14 cellular contexts compared by ENCODE assay signal in the genomic region with DNA sequence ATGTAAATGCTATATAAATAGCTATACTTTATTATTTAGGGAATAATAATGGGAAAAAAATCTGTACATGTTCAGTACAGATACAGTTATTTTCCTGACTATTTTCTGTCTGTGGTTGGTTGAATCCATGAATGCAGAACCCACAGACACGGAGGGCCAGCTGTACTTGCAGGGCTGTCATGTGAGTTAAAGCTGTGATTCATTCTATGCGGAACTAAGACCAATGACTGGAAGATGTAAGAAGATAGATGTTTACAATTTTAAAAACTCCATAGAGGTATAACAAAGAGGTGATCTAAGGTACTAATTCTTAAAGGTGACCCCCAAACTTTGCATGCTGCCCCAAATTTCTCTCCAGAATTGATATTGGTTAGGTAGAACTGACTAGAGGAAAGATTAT. TPM values are rescaled to one million over a fixed set of nuclear protein-coding genes. Genes with fewer than 3 reads are reported as not detected.
A peak's percentile ranks its signal among the peaks of the same experiment; 100 is the strongest.
DNase-seq lines count a peak whose midpoint lies in the region; ATAC-seq and TF ChIP-seq lines count a peak whose summit lies in the region.
"Had no signal": no experiment of that assay in that cellular context is flagged by ENCODE, and none has a peak within 500 bp of the region (broad histone marks: within the 10 kb centered on the region; RNA-seq: fewer than 3 reads in every experiment).

No MANE protein-coding gene starts in this region.

- peak; percentile 48 for ATAC-seq in GM18907 (IDR thresholded peaks at IDR 0.05; ENCODE audit: unreplicated experiment)

- TF ChIP-seq CTCF in RWPE1 (conservative IDR thresholded peaks at IDR 0.05; ENCODE audit: low read depth) = no peak

- POLR2A ChIA-PET in HEK293T (lab: Yijun Ruan, JAX) = no interaction called here
- POLR2A ChIA-PET in RWPE1 (lab: Yijun Ruan, JAX; ENCODE audit: low non-redundant PET) = no interaction called here

- no peak overlapping the region for H3K4me2 ChIP-seq in Karpas-422 (ENCODE audit: low read depth, low read length, poor library complexity, severe bottlenecking)

- H3K27ac ChIP-seq in Karpas-422 (ENCODE audit: low read length) = no peak overlapping the region
- H3K27ac ChIP-seq in RWPE1 = no peak overlapping the region
- H3K27ac ChIP-seq: SJCRH30 had no signal

- H4K20me1 ChIP-seq in Karpas-422 (ENCODE audit: insufficient read depth, low read depth, low read length) = no peaks in the 10 kb centered on the region

- no peaks in the 10 kb centered on the region for H3K9me3 ChIP-seq in Karpas-422 (ENCODE audit: low read length)
- H3K9me3 ChIP-seq: HAP-1, SJCRH30 had no signal

- no peak overlapping the region for H3K4me3 ChIP-seq in Karpas-422 (ENCODE audit: low read length)
- H3K4me3 ChIP-seq: HAP-1, SJCRH30, skin epidermis had no signal

- DNase-seq in amniotic stem cell (lab: John Stamatoyannopoulos, UW) = peak; percentile 4
- DNase-seq in globus pallidus (ENCODE audit: low spot score) = peak; percentile 63
- DNase-seq in putamen (ENCODE audit: low spot score) = peak; percentile 35
- DNase-seq in activated CD4-positive, alpha-beta T cell treated with anti-CD3 and anti-CD28 coated beads, Interleukin-2, amount 50 U/mL, for 48 hours = no peak
- no peak for DNase-seq in HEK293T (ENCODE audit: extremely low spot score)
- DNase-seq in Karpas-422 = no peak
- DNase-seq in RWPE1 (ENCODE audit: low spot score) = no peak
- DNase-seq: activated CD4-positive, CD25-positive, alpha-beta regulatory T cell; CD4-positive, alpha-beta memory T cell; NCI-H345 had no signal

- H2AFZ ChIP-seq in Karpas-422 (ENCODE audit: low read length) = no peak overlapping the region

- H3K27me3 ChIP-seq in Karpas-422 (ENCODE audit: low read length) = no peaks in the 10 kb centered on the region
- H3K27me3 ChIP-seq: SJCRH30 had no signal

- CTCF ChIA-PET in HEK293T (lab: Yijun Ruan, JAX) = no interaction called here
- CTCF ChIA-PET in RWPE1 (lab: Yijun Ruan, JAX) = no interaction called here

- H3K79me2 ChIP-seq in Karpas-422 (ENCODE audit: low read length) = peaks cover 97% of the 10 kb centered on the region

- H3K9me2 ChIP-seq in Karpas-422 (replicated peaks; ENCODE audit: insufficient read depth, low read length) = no peaks in the 10 kb centered on the region

- H3K4me1 ChIP-seq in Karpas-422 (ENCODE audit: low read length) = peaks cover 10% of the 10 kb centered on the region
- H3K4me1 ChIP-seq: SJCRH30 had no signal

- no peak overlapping the region for H3K9ac ChIP-seq in Karpas-422 (ENCODE audit: low read length)

- H3K36me3 ChIP-seq in Karpas-422 (ENCODE audit: insufficient read depth, low read length) = peaks cover 15% of the 10 kb centered on the region; the same call in 1 of the 2 replicates

TF ChIP-seq in HEK293T, 16 proteins besides CTCF, POLR2A, EP300 and RAD21:
- TF ChIP-seq LEF1 (IDR thresholded peaks at IDR 0.05; ENCODE audit: borderline replicate concordance) (no peak), FOXM1 (IDR thresholded peaks at IDR 0.05; ENCODE audit: borderline replicate concordance) (no peak), NFRKB (IDR thresholded peaks at IDR 0.05) (no peak), SP1 (IDR thresholded peaks at IDR 0.05) (no peak), CTBP1 (IDR thresholded peaks at IDR 0.05; ENCODE audit: borderline replicate concordance) (no peak), BHLHE40 (IDR thresholded peaks at IDR 0.05; ENCODE audit: borderline replicate concordance) (no peak), FOXA1 (IDR thresholded peaks at IDR 0.05) (no peak), ARNT (IDR thresholded peaks at IDR 0.05) (no peak), FOXK2 (IDR thresholded peaks at IDR 0.05) (no peak), TARDBP (IDR thresholded peaks at IDR 0.05) (no peak), L3MBTL2 (conservative IDR thresholded peaks at IDR 0.05) (no peak), HDGF (IDR thresholded peaks at IDR 0.05; ENCODE audit: borderline replicate concordance) (no peak), SUZ12 (IDR thresholded peaks at IDR 0.05) (no peak), ELF4 (IDR thresholded peaks at IDR 0.05) (no peak), ZNF384 (IDR thresholded peaks at IDR 0.05) (no peak)
- TF ChIP-seq, protein P1, sequence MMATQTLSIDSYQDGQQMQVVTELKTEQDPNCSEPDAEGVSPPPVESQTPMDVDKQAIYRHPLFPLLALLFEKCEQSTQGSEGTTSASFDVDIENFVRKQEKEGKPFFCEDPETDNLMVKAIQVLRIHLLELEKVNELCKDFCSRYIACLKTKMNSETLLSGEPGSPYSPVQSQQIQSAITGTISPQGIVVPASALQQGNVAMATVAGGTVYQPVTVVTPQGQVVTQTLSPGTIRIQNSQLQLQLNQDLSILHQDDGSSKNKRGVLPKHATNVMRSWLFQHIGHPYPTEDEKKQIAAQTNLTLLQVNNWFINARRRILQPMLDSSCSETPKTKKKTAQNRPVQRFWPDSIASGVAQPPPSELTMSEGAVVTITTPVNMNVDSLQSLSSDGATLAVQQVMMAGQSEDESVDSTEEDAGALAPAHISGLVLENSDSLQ (IDR thresholded peaks at IDR 0.05) = no peak

RNA-seq across cellular contexts. Expression of a gene that starts 14.6 kb away (rescaled TPM):
- total RNA-seq in Karpas-422 (2014; rRNA removed; shearing (Covaris generic); ENCODE audit: low replicate concordance) = 53.3 and 98.8 TPM in 2 replicates

RNA-seq across cellular contexts. Expression of a gene that starts 58.9 kb away (rescaled TPM):
- 155 and 162 TPM in 2 replicates for total RNA-seq in Karpas-422 (2014; rRNA removed; shearing (Covaris generic); ENCODE audit: low replicate concordance)

Comparison
In these comparisons a context has a peak if more than half of its experiments do, and no peak if none do; other contexts are left out.
1. DNase-seq: peak in amniotic stem cell (single experiment), globus pallidus (single experiment) and putamen (single experiment); none in activated CD4-positive, alpha-beta T cell treated with anti-CD3 and anti-CD28 coated beads, Interleukin-2, amount 50 U/mL, for 48 hours (0 of 2), HEK293T (single experiment), Karpas-422 (single experiment) and RWPE1 (single experiment).